1 cellular context compared by ENCODE assay signal in the genomic region with DNA sequence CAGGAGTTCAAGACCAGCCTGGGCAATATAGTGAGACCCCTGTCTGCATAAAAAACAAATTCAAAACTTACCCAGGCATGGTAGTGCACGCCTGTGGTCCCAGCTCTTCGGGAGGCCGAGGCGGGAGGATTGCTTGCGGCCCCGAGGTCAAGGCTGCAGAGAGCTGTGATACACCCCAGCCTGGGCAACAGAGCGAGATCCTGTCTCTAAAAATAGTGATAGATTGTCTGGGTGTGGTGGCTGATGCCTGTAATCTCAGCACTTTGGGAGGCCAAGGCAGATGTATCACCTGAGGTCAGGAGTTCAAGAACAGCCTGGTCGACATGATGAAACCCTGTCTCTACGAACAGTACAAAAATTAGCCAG.
TF ChIP-seq lines count a peak whose summit lies in the region.

No MANE protein-coding gene starts in this region.

TF ChIP-seq in HepG2, 621 proteins besides CTCF, POLR2A, EP300 and RAD21 (continued from another document):
- TF ChIP-seq, protein P1, sequence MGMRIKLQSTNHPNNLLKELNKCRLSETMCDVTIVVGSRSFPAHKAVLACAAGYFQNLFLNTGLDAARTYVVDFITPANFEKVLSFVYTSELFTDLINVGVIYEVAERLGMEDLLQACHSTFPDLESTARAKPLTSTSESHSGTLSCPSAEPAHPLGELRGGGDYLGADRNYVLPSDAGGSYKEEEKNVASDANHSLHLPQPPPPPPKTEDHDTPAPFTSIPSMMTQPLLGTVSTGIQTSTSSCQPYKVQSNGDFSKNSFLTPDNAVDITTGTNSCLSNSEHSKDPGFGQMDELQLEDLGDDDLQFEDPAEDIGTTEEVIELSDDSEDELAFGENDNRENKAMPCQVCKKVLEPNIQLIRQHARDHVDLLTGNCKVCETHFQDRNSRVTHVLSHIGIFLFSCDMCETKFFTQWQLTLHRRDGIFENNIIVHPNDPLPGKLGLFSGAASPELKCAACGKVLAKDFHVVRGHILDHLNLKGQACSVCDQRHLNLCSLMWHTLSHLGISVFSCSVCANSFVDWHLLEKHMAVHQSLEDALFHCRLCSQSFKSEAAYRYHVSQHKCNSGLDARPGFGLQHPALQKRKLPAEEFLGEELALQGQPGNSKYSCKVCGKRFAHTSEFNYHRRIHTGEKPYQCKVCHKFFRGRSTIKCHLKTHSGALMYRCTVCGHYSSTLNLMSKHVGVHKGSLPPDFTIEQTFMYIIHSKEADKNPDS (CRISPR knock-in tag; IDR thresholded peaks at IDR 0.05), result no peak
- TF ChIP-seq ZNF20 (CRISPR knock-in tag; IDR thresholded peaks at IDR 0.05) (no peak), NCOA2 (CRISPR knock-in tag; IDR thresholded peaks at IDR 0.05) (no peak), ZNF460 (CRISPR knock-in tag; IDR thresholded peaks at IDR 0.05; ENCODE audit: borderline replicate concordance) (peak; percentile 82), ZNF780A (CRISPR knock-in tag; IDR thresholded peaks at IDR 0.05) (no peak), ZNF776 (CRISPR knock-in tag; IDR thresholded peaks at IDR 0.05) (no peak), ZNF121 (CRISPR knock-in tag; IDR thresholded peaks at IDR 0.05) (peak; percentile 98), AKAP8 (CRISPR knock-in tag; IDR thresholded peaks at IDR 0.05) (peak; percentile 53; the same call in 1 of the 2 replicates), ZNF619 (CRISPR knock-in tag; IDR thresholded peaks at IDR 0.05) (no peak; the same call in 1 of the 2 replicates), TAF15 (IDR thresholded peaks at IDR 0.05; ENCODE audit: low read depth, low read length, poor library complexity, severe bottlenecking) (no peak), AGO1 (IDR thresholded peaks at IDR 0.05; ENCODE audit: low read depth, low read length, poor library complexity, severe bottlenecking) (no peak), TBX2 (CRISPR knock-in tag; IDR thresholded peaks at IDR 0.05; ENCODE audit: borderline replicate concordance) (0 out of 2 replicates have a peak, but pooled peaks have one; percentile 11), ZNF263 (CRISPR knock-in tag; IDR thresholded peaks at IDR 0.05) (no peak), NR2C2 (CRISPR knock-in tag; IDR thresholded peaks at IDR 0.05; ENCODE audit: borderline replicate concordance) (peak; percentile 9; the same call in 1 of the 2 replicates), FOXA1 (IDR thresholded peaks at IDR 0.05) (no peak), FOXA1 (CRISPR knock-in tag; IDR thresholded peaks at IDR 0.05) (no peak), LCORL (IDR thresholded peaks at IDR 0.05) (no peak), LCORL (CRISPR knock-in tag; IDR thresholded peaks at IDR 0.05) (no peak), ZMYM2 (CRISPR knock-in tag; IDR thresholded peaks at IDR 0.05) (0 out of 2 replicates have a peak, but pooled peaks have one; percentile 20), PHF21A (CRISPR knock-in tag; IDR thresholded peaks at IDR 0.05) (no peak), ZNF777 (CRISPR knock-in tag; IDR thresholded peaks at IDR 0.05) (no peak), ELF1 (CRISPR knock-in tag; IDR thresholded peaks at IDR 0.05) (no peak), ZNF350 (CRISPR knock-in tag; IDR thresholded peaks at IDR 0.05; ENCODE audit: borderline replicate concordance, low read depth) (no peak)
- TF ChIP-seq, protein P2, sequence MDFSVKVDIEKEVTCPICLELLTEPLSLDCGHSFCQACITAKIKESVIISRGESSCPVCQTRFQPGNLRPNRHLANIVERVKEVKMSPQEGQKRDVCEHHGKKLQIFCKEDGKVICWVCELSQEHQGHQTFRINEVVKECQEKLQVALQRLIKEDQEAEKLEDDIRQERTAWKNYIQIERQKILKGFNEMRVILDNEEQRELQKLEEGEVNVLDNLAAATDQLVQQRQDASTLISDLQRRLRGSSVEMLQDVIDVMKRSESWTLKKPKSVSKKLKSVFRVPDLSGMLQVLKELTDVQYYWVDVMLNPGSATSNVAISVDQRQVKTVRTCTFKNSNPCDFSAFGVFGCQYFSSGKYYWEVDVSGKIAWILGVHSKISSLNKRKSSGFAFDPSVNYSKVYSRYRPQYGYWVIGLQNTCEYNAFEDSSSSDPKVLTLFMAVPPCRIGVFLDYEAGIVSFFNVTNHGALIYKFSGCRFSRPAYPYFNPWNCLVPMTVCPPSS (IDR thresholded peaks at IDR 0.05), result no peak
- TF ChIP-seq, protein P3, sequence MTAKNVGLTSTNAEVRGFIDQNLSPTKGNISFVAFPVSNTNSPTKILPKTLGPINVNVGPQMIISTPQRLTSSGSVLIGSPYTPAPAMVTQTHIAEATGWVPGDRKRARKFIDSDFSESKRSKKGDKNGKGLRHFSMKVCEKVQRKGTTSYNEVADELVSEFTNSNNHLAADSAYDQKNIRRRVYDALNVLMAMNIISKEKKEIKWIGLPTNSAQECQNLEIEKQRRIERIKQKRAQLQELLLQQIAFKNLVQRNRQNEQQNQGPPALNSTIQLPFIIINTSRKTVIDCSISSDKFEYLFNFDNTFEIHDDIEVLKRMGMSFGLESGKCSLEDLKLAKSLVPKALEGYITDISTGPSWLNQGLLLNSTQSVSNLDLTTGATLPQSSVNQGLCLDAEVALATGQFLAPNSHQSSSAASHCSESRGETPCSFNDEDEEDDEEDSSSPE (CRISPR knock-in tag; IDR thresholded peaks at IDR 0.05), result no peak
- TF ChIP-seq, protein P4, sequence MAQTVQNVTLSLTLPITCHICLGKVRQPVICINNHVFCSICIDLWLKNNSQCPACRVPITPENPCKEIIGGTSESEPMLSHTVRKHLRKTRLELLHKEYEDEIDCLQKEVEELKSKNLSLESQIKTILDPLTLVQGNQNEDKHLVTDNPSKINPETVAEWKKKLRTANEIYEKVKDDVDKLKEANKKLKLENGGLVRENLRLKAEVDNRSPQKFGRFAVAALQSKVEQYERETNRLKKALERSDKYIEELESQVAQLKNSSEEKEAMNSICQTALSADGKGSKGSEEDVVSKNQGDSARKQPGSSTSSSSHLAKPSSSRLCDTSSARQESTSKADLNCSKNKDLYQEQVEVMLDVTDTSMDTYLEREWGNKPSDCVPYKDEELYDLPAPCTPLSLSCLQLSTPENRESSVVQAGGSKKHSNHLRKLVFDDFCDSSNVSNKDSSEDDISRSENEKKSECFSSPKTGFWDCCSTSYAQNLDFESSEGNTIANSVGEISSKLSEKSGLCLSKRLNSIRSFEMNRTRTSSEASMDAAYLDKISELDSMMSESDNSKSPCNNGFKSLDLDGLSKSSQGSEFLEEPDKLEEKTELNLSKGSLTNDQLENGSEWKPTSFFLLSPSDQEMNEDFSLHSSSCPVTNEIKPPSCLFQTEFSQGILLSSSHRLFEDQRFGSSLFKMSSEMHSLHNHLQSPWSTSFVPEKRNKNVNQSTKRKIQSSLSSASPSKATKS (CRISPR knock-in tag; IDR thresholded peaks at IDR 0.05), result no peak
- TF ChIP-seq, protein P5, sequence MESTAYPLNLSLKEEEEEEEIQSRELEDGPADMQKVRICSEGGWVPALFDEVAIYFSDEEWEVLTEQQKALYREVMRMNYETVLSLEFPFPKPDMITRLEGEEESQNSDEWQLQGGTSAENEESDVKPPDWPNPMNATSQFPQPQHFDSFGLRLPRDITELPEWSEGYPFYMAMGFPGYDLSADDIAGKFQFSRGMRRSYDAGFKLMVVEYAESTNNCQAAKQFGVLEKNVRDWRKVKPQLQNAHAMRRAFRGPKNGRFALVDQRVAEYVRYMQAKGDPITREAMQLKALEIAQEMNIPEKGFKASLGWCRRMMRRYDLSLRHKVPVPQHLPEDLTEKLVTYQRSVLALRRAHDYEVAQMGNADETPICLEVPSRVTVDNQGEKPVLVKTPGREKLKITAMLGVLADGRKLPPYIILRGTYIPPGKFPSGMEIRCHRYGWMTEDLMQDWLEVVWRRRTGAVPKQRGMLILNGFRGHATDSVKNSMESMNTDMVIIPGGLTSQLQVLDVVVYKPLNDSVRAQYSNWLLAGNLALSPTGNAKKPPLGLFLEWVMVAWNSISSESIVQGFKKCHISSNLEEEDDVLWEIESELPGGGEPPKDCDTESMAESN (CRISPR knock-in tag; conservative IDR thresholded peaks at IDR 0.05), result no peak
